Comparison of ENCODE assay signal across 14 cellular contexts in genomic region chrX:154696328-154697045, GRCh38. TPM values are rescaled to one million over a fixed set of nuclear protein-coding genes. Genes with fewer than 3 reads are reported as not detected.
DNase-seq lines count a peak whose midpoint lies in the region; ATAC-seq and TF ChIP-seq lines count a peak whose summit lies in the region.
"Had no signal": no experiment of that assay in that cellular context is flagged by ENCODE, and none has a peak within 500 bp of the region (broad histone marks: within the 10 kb centered on the region; RNA-seq: fewer than 3 reads in every experiment).

No MANE protein-coding gene starts in this region.

- no peaks in the 10 kb centered on the region for H3K36me3 ChIP-seq in breast epithelium
- H3K36me3 ChIP-seq: cardiac muscle cell, Peyer's patch had no signal

- no peaks in the 10 kb centered on the region for H3K4me1 ChIP-seq in breast epithelium
- H3K4me1 ChIP-seq: Peyer's patch had no signal

- POLR2A ChIA-PET in MCF 10A (lab: Yijun Ruan, JAX): interaction anchor here (0.6 to 1.7 kb wide), 15 partner anchors 9 to 585 kb away, joined by 3 to 5 read pairs (median 4); partner anchors contain the start of gene MPP1

- peak overlapping the region; percentile 13 for H3K4me3 Mint-ChIP-seq in MCF 10A (ENCODE audit: unreplicated experiment)
- H3K4me3 Mint-ChIP-seq in stimulated activated naive CD8-positive, alpha-beta T cell treated with anti-CD3 and anti-CD28 coated beads, Interleukin-15, amount 100 ng/mL, for 72 hours: no peak overlapping the region
- H3K4me3 Mint-ChIP-seq: activated CD4-positive, alpha-beta T cell treated with anti-CD3 and anti-CD28 coated beads, Interleukin-2, amount 10 ng/mL, durations not matched to agents 7 days and 5 days had no signal

- TF ChIP-seq POLR2A in breast epithelium (IDR thresholded peaks at IDR 0.05): no peak

- H3K27ac ChIP-seq in breast epithelium (no peak overlapping the region), coronary artery (no peak overlapping the region)
- H3K27ac ChIP-seq: cardiac muscle cell, Peyer's patch had no signal

- no peaks in the 10 kb centered on the region for H3K27me3 Mint-ChIP-seq in MCF 10A (ENCODE audit: insufficient read depth, unreplicated experiment)
- no peaks in the 10 kb centered on the region for H3K27me3 Mint-ChIP-seq in stimulated activated naive CD8-positive, alpha-beta T cell treated with anti-CD3 and anti-CD28 coated beads, Interleukin-15, amount 100 ng/mL, for 72 hours
- H3K27me3 Mint-ChIP-seq: activated CD4-positive, alpha-beta T cell treated with anti-CD3 and anti-CD28 coated beads, Interleukin-2, amount 10 ng/mL, durations not matched to agents 7 days and 5 days had no signal

- peak; percentile 33 for ATAC-seq in stimulated activated naive CD8-positive, alpha-beta T cell treated with anti-CD3 and anti-CD28 coated beads, Interleukin-15, amount 100 ng/mL, for 72 hours
- ATAC-seq in GM21515 (IDR thresholded peaks at IDR 0.05; ENCODE audit: unreplicated experiment): no peak

- peak overlapping the region; percentile 83 for H3K27ac Mint-ChIP-seq in MCF 10A (ENCODE audit: low read depth, unreplicated experiment)
- no peak overlapping the region for H3K27ac Mint-ChIP-seq in stimulated activated naive CD8-positive, alpha-beta T cell treated with anti-CD3 and anti-CD28 coated beads, Interleukin-15, amount 100 ng/mL, for 72 hours
- H3K27ac Mint-ChIP-seq: activated CD4-positive, alpha-beta T cell treated with anti-CD3 and anti-CD28 coated beads, Interleukin-2, amount 10 ng/mL, durations not matched to agents 7 days and 5 days had no signal

- H3K4me1 Mint-ChIP-seq in MCF 10A (ENCODE audit: insufficient read depth, unreplicated experiment): peaks cover 24% of the 10 kb centered on the region
- H3K4me1 Mint-ChIP-seq in stimulated activated naive CD8-positive, alpha-beta T cell treated with anti-CD3 and anti-CD28 coated beads, Interleukin-15, amount 100 ng/mL, for 72 hours: peaks cover 7% of the 10 kb centered on the region

- no peaks in the 10 kb centered on the region for H3K9me3 Mint-ChIP-seq in MCF 10A (ENCODE audit: unreplicated experiment)
- H3K9me3 Mint-ChIP-seq in stimulated activated naive CD8-positive, alpha-beta T cell treated with anti-CD3 and anti-CD28 coated beads, Interleukin-15, amount 100 ng/mL, for 72 hours: no peaks in the 10 kb centered on the region
- H3K9me3 Mint-ChIP-seq: activated CD4-positive, alpha-beta T cell treated with anti-CD3 and anti-CD28 coated beads, Interleukin-2, amount 10 ng/mL, durations not matched to agents 7 days and 5 days had no signal

- no peaks in the 10 kb centered on the region for H3K9me3 ChIP-seq in breast epithelium
- H3K9me3 ChIP-seq: Peyer's patch had no signal

- TF ChIP-seq CTCF in MCF 10A (IDR thresholded peaks at IDR 0.05; ENCODE audit: unreplicated experiment) (no peak), breast epithelium (IDR thresholded peaks at IDR 0.05) (no peak), coronary artery (IDR thresholded peaks at IDR 0.05) (no peak)

- H3K27me3 ChIP-seq in breast epithelium: peaks cover 0 to 15% of the 10 kb centered on the region in 2 donors
- H3K27me3 ChIP-seq: cardiac muscle cell, Peyer's patch had no signal

- BruUV-seq in MCF 10A (replicated peaks; lab: Mats Ljungman, UMichigan): no TSS peak

- intact Hi-C loops in MCF 10A (cut with micrococcal nuclease): no loop called here
- intact Hi-C loops in breast epithelium (cut with DNase I; ENCODE audit: low total_unique reads): no loop called here

- no peak overlapping the region for H3K4me3 ChIP-seq in breast epithelium
- no peak overlapping the region for H3K4me3 ChIP-seq in coronary artery
- H3K4me3 ChIP-seq: cardiac muscle cell, Peyer's patch had no signal

- peaks cover 8% of the 10 kb centered on the region for H3K36me3 Mint-ChIP-seq in MCF 10A (ENCODE audit: insufficient read depth, unreplicated experiment)

- CTCF ChIA-PET in MCF 10A (lab: Yijun Ruan, JAX): interaction anchor here (0.6 to 2.2 kb wide), 5 partner anchors 17 to 127 kb away, joined by 3 to 9 read pairs (median 3); no protein-coding TSS in a partner anchor

- DNase-seq in MCF 10A (ENCODE audit: unreplicated experiment) (peak; percentile 91), breast epithelium (ENCODE audit: low spot score in 2 of 2) (no peak), NCI-H446 treated with DMSO at 0.1 percent for 48 hours (lab: John Stamatoyannopoulos, UW) (peak; percentile 0), fibroblast of gingiva (ENCODE audit: low read depth) (peak; percentile 73), occipital lobe (lab: John Stamatoyannopoulos, UW) (no peak), coronary artery (ENCODE audit: low spot score) (no peak)
- no peak for DNase-seq in stimulated activated naive CD8-positive, alpha-beta T cell treated with anti-CD3 and anti-CD28 coated beads, Interleukin-15, amount 100 ng/mL, for 72 hours
- DNase-seq: activated CD4-positive, alpha-beta T cell treated with anti-CD3 and anti-CD28 coated beads, Interleukin-2, amount 10 ng/mL, durations not matched to agents 7 days and 5 days; Peyer's patch; stimulated activated CD4-positive, alpha-beta T cell treated with anti-CD3 and anti-CD28 coated beads, Interleukin-15, amount 100 ng/mL, for 24 hours had no signal

RNA-seq across cellular contexts. Expression of gene CTAG2, which starts 43.1 kb away (rescaled TPM):
- total RNA-seq in MCF 10A (2022) (not detected in 2 replicates), breast epithelium (not detected), occipital lobe (not detected)
- total RNA-seq: activated CD4-positive, alpha-beta T cell treated with anti-CD3 and anti-CD28 coated beads, Interleukin-2, amount 10 ng/mL, durations not matched to agents 7 days and 5 days; cardiac muscle cell; mononuclear cell; Peyer's patch; subcutaneous adipose tissue had no signal

RNA-seq across cellular contexts. Expression of gene GAB3, which starts 54.4 kb away (rescaled TPM):
- total RNA-seq in MCF 10A (2022): 2.0 and 2.1 TPM in 2 replicates
- total RNA-seq in breast epithelium: 1 to 10 TPM; 3.9 to 8.5 (median 5.3) TPM
- 1.4 TPM for total RNA-seq in occipital lobe

Comparison
In these comparisons a context has a peak if more than half of its experiments do, and no peak if none do; other contexts are left out.
1. DNase-seq: peak in MCF 10A (single experiment), NCI-H446 treated with DMSO at 0.1 percent for 48 hours (single experiment) and fibroblast of gingiva (single experiment); none in breast epithelium (0 of 2), stimulated activated naive CD8-positive, alpha-beta T cell treated with anti-CD3 and anti-CD28 coated beads, Interleukin-15, amount 100 ng/mL, for 72 hours (0 of 2), occipital lobe (single experiment) and coronary artery (single experiment).